Comparison of ENCODE assay signal across 19 cellular contexts in genomic region chr5:40041452-40041851, GRCh38.
DNase-seq lines count a peak whose midpoint lies in the region; ATAC-seq, FAIRE-seq and TF ChIP-seq lines count a peak whose summit lies in the region.
"Had no signal": no experiment of that assay in that cellular context is flagged by ENCODE, and none has a peak within 500 bp of the region (broad histone marks: within the 10 kb centered on the region; RNA-seq: fewer than 3 reads in every experiment).

No MANE protein-coding gene starts in this region.

- no peak overlapping the region for H2AFZ ChIP-seq in endothelial cell of umbilical vein (ENCODE audit: low read depth, low read length)

- dilution Hi-C loops in endothelial cell of umbilical vein (cut with MboI; ENCODE audit: extremely low pct_ligation_motif_present, low sequenced_read_pairs): no loop called here

- FAIRE-seq in endothelial cell of umbilical vein (lab: Jason Lieb, UNC): no peak
- FAIRE-seq: K562 had no signal

- peak; percentile 37 for DNase-seq in HCEC 1CT
- DNase-seq in Panc1 (ENCODE audit: low read depth, low spot score): peak; percentile 71
- DNase-seq in endothelial cell of umbilical vein (ENCODE audit: low read depth, low spot score): peak; percentile 82
- no peak for DNase-seq in stimulated activated naive CD4-positive, alpha-beta T cell treated with Interleukin-2 at 50 U/mL for 16 hours (lab: John Stamatoyannopoulos, UW)
- no peak for DNase-seq in GM10248 (ENCODE audit: extremely low spot score)
- DNase-seq: CD8-positive, alpha-beta T cell; EL; MM.1S; NCI-H1105; NCI-H187 treated with DMSO at 0.1 percent for 48 hours; NCI-H446 treated with DMSO at 0.1 percent for 48 hours; NCI-H774; RPMI8226; SW 1271 had no signal

- H4K20me1 ChIP-seq in endothelial cell of umbilical vein (replicated peaks; ENCODE audit: control insufficient read depth, extremely low read depth, insufficient read depth, low read length): no peaks in the 10 kb centered on the region

- CTCF ChIA-PET in Panc1 (lab: Charles Lee): no interaction called here
- CTCF ChIA-PET in endothelial cell of umbilical vein (lab: Charles Lee): interaction anchor here (1.6 to 2.2 kb wide), 3 partner anchors 9 to 648 kb away, joined by 4 to 5 read pairs (median 5); no protein-coding TSS in a partner anchor
- CTCF ChIA-PET in GM10248 (lab: Yijun Ruan, JAX): interaction anchor here (2.2 kb wide), 1 partner anchor 27 kb away, joined by 5 read pairs; no protein-coding TSS in a partner anchor

- H3K4me2 ChIP-seq in endothelial cell of umbilical vein (ENCODE audit: insufficient read depth, low read length) (peak overlapping the region; percentile 45), skeletal muscle satellite cell (ENCODE audit: low read length) (peak overlapping the region; percentile 25)

- BruUV-seq in Panc1 (replicated peaks; lab: Mats Ljungman, UMichigan): no TSS peak
- no TSS peak for BruUV-seq in endothelial cell of umbilical vein (replicated peaks; lab: Mats Ljungman, UMichigan)

- peak overlapping the region; percentile 6 for H3K9ac ChIP-seq in endothelial cell of umbilical vein (replicated peaks; ENCODE audit: extremely low read depth, insufficient read depth, low read length)
- no peak overlapping the region for H3K9ac ChIP-seq in skeletal muscle satellite cell (ENCODE audit: low read depth, low read length)

- no peak for TF ChIP-seq CTCF in Panc1 (IDR thresholded peaks at IDR 0.05)
- no peak for TF ChIP-seq CTCF in endothelial cell of umbilical vein (IDR thresholded peaks at IDR 0.05; ENCODE audit: extremely low read depth in 1 of 2, insufficient read depth in 1 of 2, low read depth in 1 of 2, low read length in 2 of 2)
- TF ChIP-seq CTCF in GM10248 (IDR thresholded peaks at IDR 0.05; ENCODE audit: control extremely low read depth, extremely low read depth, low read depth, missing control alignments): no peak

- peak; percentile 73 for ATAC-seq in Panc1
- no peak for ATAC-seq in HG03039 (IDR thresholded peaks at IDR 0.05; ENCODE audit: unreplicated experiment)
- ATAC-seq: CD8-positive, alpha-beta T cell; K562 had no signal

- H3K36me3 ChIP-seq in Panc1 (ENCODE audit: control insufficient read depth, insufficient read depth, low read length): no peaks in the 10 kb centered on the region
- no peaks in the 10 kb centered on the region for H3K36me3 ChIP-seq in endothelial cell of umbilical vein (ENCODE audit: control insufficient read depth in 2 of 2, extremely low read depth in 1 of 2, insufficient read depth in 2 of 2, low read length in 2 of 2)
- no peaks in the 10 kb centered on the region for H3K36me3 ChIP-seq in skeletal muscle satellite cell (ENCODE audit: insufficient read depth, low read length)
- H3K36me3 ChIP-seq: SJSA1 had no signal

- H3K27ac ChIP-seq in Panc1 (ENCODE audit: low read length) (no peak overlapping the region), endothelial cell of umbilical vein (ENCODE audit: insufficient read depth, low read depth, low read length) (no peak overlapping the region)
- H3K27ac ChIP-seq: HL-60, SJSA1 had no signal

- TF ChIP-seq POLR2A in endothelial cell of umbilical vein (IDR thresholded peaks at IDR 0.05; ENCODE audit: low read depth, low read length): no peak

- in situ Hi-C loops in Panc1 (cut with HindIII; ENCODE audit: low pct_unique_long_range_greater_than_20kb, low sequenced_read_pairs): no loop called here

- intact Hi-C loops in Panc1 (cut with micrococcal nuclease; ENCODE audit: unreplicated experiment) (no loop called here), endothelial cell of umbilical vein (cut with micrococcal nuclease) (loop anchor here (10.0 kb wide), 1 partner anchor 513 kb away; no protein-coding TSS in a partner anchor)

- H3K4me3 ChIP-seq in Panc1 (ENCODE audit: low read depth in 2 of 2, low read length in 2 of 2) (no peak overlapping the region), endothelial cell of umbilical vein (replicated peaks in 1 of 3; ENCODE audit: insufficient read depth in 1 of 3, low read depth in 1 of 3, low read length in 3 of 3) (no peak overlapping the region), skeletal muscle satellite cell (ENCODE audit: low read length) (no peak overlapping the region)
- H3K4me3 ChIP-seq: K562, SJSA1 had no signal

- H3K9me1 ChIP-seq in endothelial cell of umbilical vein (replicated peaks; ENCODE audit: control insufficient read depth, extremely low read depth, insufficient read depth, low read length): no peaks in the 10 kb centered on the region

- H3K9me3 ChIP-seq in Panc1 (ENCODE audit: control insufficient read depth, insufficient read depth, low read depth, low read length) (no peaks in the 10 kb centered on the region), endothelial cell of umbilical vein (replicated peaks; ENCODE audit: control insufficient read depth, insufficient read depth, low read length) (no peaks in the 10 kb centered on the region), skeletal muscle satellite cell (replicated peaks; ENCODE audit: low read length) (no peaks in the 10 kb centered on the region)
- H3K9me3 ChIP-seq: SJSA1 had no signal

- no peaks in the 10 kb centered on the region for H3K79me2 ChIP-seq in endothelial cell of umbilical vein (ENCODE audit: control insufficient read depth, insufficient read depth, low read length)

- POLR2A ChIA-PET in Panc1 (lab: Charles Lee): no interaction called here
- POLR2A ChIA-PET in endothelial cell of umbilical vein (lab: Charles Lee): no interaction called here
- POLR2A ChIA-PET in GM10248 (lab: Yijun Ruan, JAX): interaction anchor here (0.6 kb wide), 1 partner anchor 57 kb away, joined by 6 read pairs; no protein-coding TSS in a partner anchor

- no peaks in the 10 kb centered on the region for H3K27me3 ChIP-seq in Panc1 (ENCODE audit: control insufficient read depth, insufficient read depth, low read length)
- no peaks in the 10 kb centered on the region for H3K27me3 ChIP-seq in endothelial cell of umbilical vein (ENCODE audit: control insufficient read depth in 2 of 2, insufficient read depth in 2 of 2, low read length in 2 of 2)
- no peaks in the 10 kb centered on the region for H3K27me3 ChIP-seq in skeletal muscle satellite cell (ENCODE audit: control insufficient read depth, insufficient read depth, low read length)
- H3K27me3 ChIP-seq: SJSA1 had no signal

- H3K4me1 ChIP-seq in Panc1 (ENCODE audit: control insufficient read depth, insufficient read depth, low read length) (no peaks in the 10 kb centered on the region), endothelial cell of umbilical vein (ENCODE audit: control insufficient read depth, extremely low read depth, insufficient read depth, low read length) (peaks cover 32% of the 10 kb centered on the region), skeletal muscle satellite cell (ENCODE audit: control insufficient read depth, insufficient read depth, low read length) (peaks cover 20% of the 10 kb centered on the region)

TF ChIP-seq in endothelial cell of umbilical vein, 7 proteins besides CTCF, POLR2A, EP300 and RAD21:
- TF ChIP-seq JUN (IDR thresholded peaks at IDR 0.05; ENCODE audit: borderline replicate concordance, insufficient read depth, insufficient read length, low read depth) (peak; percentile 21), FOS (IDR thresholded peaks at IDR 0.05; ENCODE audit: borderline replicate concordance, insufficient read depth, low read length) (peak; percentile 30), MAX (IDR thresholded peaks at IDR 0.05; ENCODE audit: insufficient read depth, insufficient read length) (no peak)
TF ChIP-seq in endothelial cell of umbilical vein: peak in this region for 2.

Comparison
In these comparisons a context has a peak if more than half of its experiments do, and no peak if none do; other contexts are left out.
1. DNase-seq: peak in HCEC 1CT (single experiment), Panc1 (single experiment) and endothelial cell of umbilical vein (single experiment); none in stimulated activated naive CD4-positive, alpha-beta T cell treated with Interleukin-2 at 50 U/mL for 16 hours (single experiment) and GM10248 (single experiment).